In genomic region chr1:156929596-156930238, GRCh38 we compare ENCODE assay signal across 24 cellular contexts. TPM values are rescaled to one million over a fixed set of nuclear protein-coding genes. Genes with fewer than 3 reads are reported as not detected.
DNase-seq lines count a peak whose midpoint lies in the region; ATAC-seq and TF ChIP-seq lines count a peak whose summit lies in the region.
"Had no signal": no experiment of that assay in that cellular context is flagged by ENCODE, and none has a peak within 500 bp of the region (broad histone marks: within the 10 kb centered on the region; RNA-seq: fewer than 3 reads in every experiment).

No MANE protein-coding gene starts in this region.

- H3K27me3 Mint-ChIP-seq in chondrocyte (ENCODE audit: low read depth) = peaks cover 47% of the 10 kb centered on the region

- H3K9me3 ChIP-seq in osteoblast (ENCODE audit: low read depth, low read length) = no peaks in the 10 kb centered on the region
- H3K9me3 ChIP-seq in right cardiac atrium (ENCODE audit: control insufficient read depth, low read length) = no peaks in the 10 kb centered on the region
- H3K9me3 ChIP-seq: BLaER1, HAP-1 had no signal

- intact Hi-C loops in right cardiac atrium (cut with DNase I) = loop anchor here in 1 of 4 donors (5.0 kb wide), 1 partner anchor 37 kb away; the partner anchor contains the start of gene PEAR1

- H3K4me1 ChIP-seq in osteoblast (ENCODE audit: insufficient read depth, low read length) (peaks cover 8% of the 10 kb centered on the region), right cardiac atrium (ENCODE audit: control insufficient read depth, insufficient read depth, low read length) (no peaks in the 10 kb centered on the region)
- H3K4me1 ChIP-seq: HAP-1 had no signal

- peaks cover 17% of the 10 kb centered on the region for H3K4me1 Mint-ChIP-seq in chondrocyte (ENCODE audit: low read depth)

- H3K36me3 Mint-ChIP-seq in chondrocyte (ENCODE audit: low read depth) = peaks cover 5% of the 10 kb centered on the region
- H3K36me3 Mint-ChIP-seq: CD4-positive, alpha-beta memory T cell had no signal

- H3K4me3 ChIP-seq in osteoblast (ENCODE audit: insufficient read depth, low read length) = no peak overlapping the region
- H3K4me3 ChIP-seq in right cardiac atrium (ENCODE audit: low read length) = no peak overlapping the region
- H3K4me3 ChIP-seq: BLaER1, GM12878, GM23248, HAP-1 had no signal

- no peaks in the 10 kb centered on the region for H4K20me1 ChIP-seq in osteoblast (ENCODE audit: insufficient read depth, low read length)

- no peaks in the 10 kb centered on the region for H3K9me3 Mint-ChIP-seq in chondrocyte (ENCODE audit: low read depth)
- H3K9me3 Mint-ChIP-seq: CD4-positive, alpha-beta memory T cell had no signal

- TF ChIP-seq CTCF in chondrocyte (IDR thresholded peaks at IDR 0.05) (no peak), osteoblast (IDR thresholded peaks at IDR 0.05; ENCODE audit: extremely low read depth, low read depth, low read length) (no peak)

- no peaks in the 10 kb centered on the region for H3K79me2 ChIP-seq in osteoblast (ENCODE audit: insufficient read depth, low read length)

- H3K27me3 ChIP-seq in osteoblast (ENCODE audit: insufficient read depth, low read length) = peaks cover 12% of the 10 kb centered on the region
- H3K27me3 ChIP-seq in right cardiac atrium (ENCODE audit: control insufficient read depth, insufficient read depth) = no peaks in the 10 kb centered on the region

- DNase-seq in NCI-H82 (lab: John Stamatoyannopoulos, UW) (peak; percentile 34), NCI-H82 treated with DMSO at 0.1 percent for 48 hours (lab: John Stamatoyannopoulos, UW; ENCODE audit: unreplicated experiment) (no peak), chondrocyte (ENCODE audit: low spot score) (peak; percentile 61), osteoblast (ENCODE audit: insufficient read length, low spot score, missing footprints) (peak; percentile 80), right cardiac atrium (no peak), caudate nucleus (lab: John Stamatoyannopoulos, UW) (no peak)
- DNase-seq: 8988T; CD4-positive, alpha-beta memory T cell; DMS153; DND-41; EL; GM23248; IMR-90 had no signal

- no peak overlapping the region for H3K4me2 ChIP-seq in osteoblast (ENCODE audit: insufficient read depth, low read length)
- H3K4me2 ChIP-seq: BLaER1 had no signal

- WGBS in right cardiac atrium = 56% methylated on average over 6 of the region's 6 CpGs

- no peak for ATAC-seq in right cardiac atrium
- ATAC-seq in HG03439 (IDR thresholded peaks at IDR 0.05; ENCODE audit: unreplicated experiment) = no peak
- ATAC-seq: GM12878 had no signal

- peaks cover 3% of the 10 kb centered on the region for H3K36me3 ChIP-seq in osteoblast (ENCODE audit: insufficient read depth, low read length)
- H3K36me3 ChIP-seq: HAP-1 had no signal

- no peak overlapping the region for H2AFZ ChIP-seq in osteoblast (ENCODE audit: low read length)
- H2AFZ ChIP-seq: GM23248 had no signal

- no peak overlapping the region for H3K27ac Mint-ChIP-seq in chondrocyte (ENCODE audit: unreplicated experiment)
- H3K27ac Mint-ChIP-seq: CD4-positive, alpha-beta memory T cell had no signal

- no peak overlapping the region for H3K27ac ChIP-seq in osteoblast (ENCODE audit: low read depth, low read length)
- no peak overlapping the region for H3K27ac ChIP-seq in right cardiac atrium (ENCODE audit: low read length)
- H3K27ac ChIP-seq in caudate nucleus (ENCODE audit: low read depth, low read length) = no peak overlapping the region
- H3K27ac ChIP-seq: BLaER1, GM23248, HL-60 had no signal

- no peak overlapping the region for H3K4me3 Mint-ChIP-seq in chondrocyte (ENCODE audit: unreplicated experiment)
- H3K4me3 Mint-ChIP-seq: CD4-positive, alpha-beta memory T cell had no signal

RNA-seq across cellular contexts. Expression of gene LRRC71, which starts 9.3 kb away (rescaled TPM):
- total RNA-seq in chondrocyte (not detected in 3 replicates), osteoblast (0.36 and 0.59 TPM in 2 replicates), right cardiac atrium (under 1 TPM in 1 of 4 donors, not detected in 3; 0.31 TPM)
- 0.18 TPM for polyA plus RNA-seq in right cardiac atrium
- total RNA-seq: A673; CD4-positive, alpha-beta memory T cell; G401; GM12878; H4; HT1080; IMR-90 had no signal
- polyA plus RNA-seq: AG04450; CD14-positive monocyte; CD4-positive, alpha-beta memory T cell; GM12878; GM23248 had no signal

RNA-seq across cellular contexts. Expression of gene PEAR1, which starts 36.2 kb away (rescaled TPM):
- total RNA-seq in chondrocyte = 1.4 to 13.7 TPM (median 9.9 TPM) in 3 replicates
- 17.0 and 21.2 TPM in 2 replicates for total RNA-seq in osteoblast
- 10 to 100 TPM in 1 of 4 donors, 1 to 10 TPM in 3; 6.6 to 10.3 (median 8.5) TPM for total RNA-seq in right cardiac atrium
- polyA plus RNA-seq in right cardiac atrium = 6.9 TPM
- total RNA-seq: GM12878, H4 had no signal
- polyA plus RNA-seq: CD14-positive monocyte; CD4-positive, alpha-beta memory T cell; GM12878 had no signal

Comparison
In these comparisons a context has a peak if more than half of its experiments do, and no peak if none do; other contexts are left out.
1. DNase-seq: peak in NCI-H82 (single experiment), chondrocyte (single experiment) and osteoblast (single experiment); none in NCI-H82 treated with DMSO at 0.1 percent for 48 hours (single experiment), right cardiac atrium (0 of 3) and caudate nucleus (0 of 61).